ENCODE assay signal across 22 cellular contexts in genomic region chr10:29749150-29749549, GRCh38.
DNase-seq lines count a peak whose midpoint lies in the region; ATAC-seq and TF ChIP-seq lines count a peak whose summit lies in the region.
"Had no signal": no experiment of that assay in that cellular context is flagged by ENCODE, and none has a peak within 500 bp of the region (broad histone marks: within the 10 kb centered on the region; RNA-seq: fewer than 3 reads in every experiment).

No MANE protein-coding gene starts in this region.

- TF ChIP-seq CTCF in BJ (IDR thresholded peaks at IDR 0.05; ENCODE audit: insufficient read depth, low read depth, low read length) (no peak), fibroblast of the aortic adventitia (IDR thresholded peaks at IDR 0.05; ENCODE audit: insufficient read depth, low read length) (no peak), ascending aorta (IDR thresholded peaks at IDR 0.05) (no peak)

- H3K4me3 ChIP-seq in BJ (ENCODE audit: low read depth, low read length) (no peak overlapping the region), adipocyte (ENCODE audit: low read length) (no peak overlapping the region), fibroblast of the aortic adventitia (ENCODE audit: low read depth, low read length) (no peak overlapping the region), ascending aorta (no peak overlapping the region)
- H3K4me3 ChIP-seq: BLaER1, GM23338, SK-N-MC had no signal

- H3K36me3 ChIP-seq in BJ (ENCODE audit: control insufficient read depth, insufficient read depth, low read length), result no peaks in the 10 kb centered on the region
- H3K36me3 ChIP-seq in adipocyte (ENCODE audit: control insufficient read depth, insufficient read depth, low read length, severe bottlenecking), result no peaks in the 10 kb centered on the region
- no peaks in the 10 kb centered on the region for H3K36me3 ChIP-seq in ascending aorta
- H3K36me3 ChIP-seq: BLaER1 had no signal

- POLR2A ChIA-PET in BJ (lab: Charles Lee), result no interaction called here

- CTCF ChIA-PET in BJ (lab: Yijun Ruan, JAX), result interaction anchor here (0.5 to 1.0 kb wide), 3 partner anchors 13 to 574 kb away, joined by 4 to 5 read pairs (median 4); no protein-coding TSS in a partner anchor

- H3K27me3 ChIP-seq in BJ (ENCODE audit: control insufficient read depth, insufficient read depth, low read length) (peaks cover 9% of the 10 kb centered on the region), adipocyte (replicated peaks; ENCODE audit: control insufficient read depth, insufficient read depth, low read length) (no peaks in the 10 kb centered on the region), ascending aorta (no peaks in the 10 kb centered on the region)
- H3K27me3 ChIP-seq: BLaER1 had no signal

- peaks cover 43% of the 10 kb centered on the region for H3K4me1 ChIP-seq in adipocyte (ENCODE audit: control insufficient read depth, insufficient read depth, low read length)
- H3K4me1 ChIP-seq in ascending aorta, result peaks cover 5 to 16% of the 10 kb centered on the region in 2 donors
- H3K4me1 ChIP-seq: BLaER1 had no signal

- H3K9ac ChIP-seq in adipocyte (ENCODE audit: low read length), result peak overlapping the region; percentile 63
- H3K9ac ChIP-seq: BLaER1 had no signal

- H3K27ac ChIP-seq in ascending aorta, result no peak overlapping the region
- H3K27ac ChIP-seq: BLaER1, RWPE1, SK-N-MC had no signal

- DNase-seq in BJ (ENCODE audit: low read depth) (peak; percentile 28), adipocyte (ENCODE audit: low read depth) (peak; percentile 33), fibroblast of the aortic adventitia (ENCODE audit: low read depth) (peak; percentile 40), OCI-M1 (lab: John Stamatoyannopoulos, UW) (no peak), ascending aorta (ENCODE audit: low spot score in 2 of 2) (no peak), NCI-H774 (lab: John Stamatoyannopoulos, UW) (no peak)
- DNase-seq: CD4-positive, CD25-positive, alpha-beta regulatory T cell; DMS153; H9; NCI-H1048; NCI-H1417; NCI-H1694; NCI-H2029 treated with DMSO at 0.1 percent for 48 hours; NCI-H446 treated with DMSO at 0.1 percent for 48 hours; NCI-H526; SHP77 treated with DMSO at 0.1 percent for 48 hours; SW 1271 had no signal

- H3K9me3 ChIP-seq in adipocyte (ENCODE audit: control insufficient read depth, low read length) (no peaks in the 10 kb centered on the region), ascending aorta (no peaks in the 10 kb centered on the region)
- H3K9me3 ChIP-seq: BLaER1 had no signal

- no peak for ATAC-seq in HG03159 (IDR thresholded peaks at IDR 0.05; ENCODE audit: unreplicated experiment)
- ATAC-seq: GM23338 had no signal

- intact Hi-C loops in ascending aorta (cut with DNase I), result no loop called here

Comparison
In these comparisons a context has a peak if more than half of its experiments do, and no peak if none do; other contexts are left out.
1. DNase-seq: peak in BJ (single experiment), adipocyte (single experiment) and fibroblast of the aortic adventitia (single experiment); none in OCI-M1 (single experiment), ascending aorta (0 of 2) and NCI-H774 (single experiment).